23 cellular contexts compared by ENCODE assay signal in the genomic region with DNA sequence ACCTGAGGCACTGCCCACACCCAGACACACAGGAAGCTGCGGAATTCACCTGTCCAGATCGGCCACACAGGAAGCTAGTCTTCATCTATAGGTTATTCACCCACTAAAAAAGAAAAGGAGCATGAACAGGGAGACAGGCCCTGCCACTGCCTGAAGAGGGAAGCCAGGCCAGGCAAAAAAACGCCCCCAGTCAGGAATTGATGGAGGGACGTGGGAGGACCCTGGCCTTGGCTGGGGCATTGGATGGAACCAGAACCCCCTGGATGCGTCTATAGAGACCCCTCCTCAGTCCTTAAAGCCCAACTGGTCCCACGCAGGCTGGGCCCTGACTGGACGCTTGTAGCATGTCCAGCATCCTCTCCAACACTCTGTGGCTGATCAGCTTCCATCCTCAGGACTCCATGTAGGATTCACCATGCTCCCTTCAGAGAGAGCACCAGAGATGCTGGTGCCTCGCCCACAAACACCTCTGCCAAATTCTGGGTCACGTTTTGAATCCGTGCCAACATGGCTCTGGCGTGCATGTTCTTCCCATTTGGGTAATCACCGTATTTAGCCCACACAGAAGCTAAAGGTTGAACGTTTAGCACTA.
"Had no signal": no experiment of that assay in that cellular context is flagged by ENCODE, and none has a peak within 500 bp of the region (broad histone marks: within the 10 kb centered on the region; RNA-seq: fewer than 3 reads in every experiment).

No MANE protein-coding gene starts in this region.

- H3K27me3 Mint-ChIP-seq: activated naive CD4-positive, alpha-beta T cell treated with anti-CD3 and anti-CD28 coated beads, Interleukin-2, amount 50 U/mL, for 24 hours had no signal

- H3K27ac Mint-ChIP-seq: activated CD8-positive, alpha-beta T cell treated with anti-CD3 and anti-CD28 coated beads, Interleukin-2, amount 10 ng/mL, durations not matched to agents 7 days and 5 days; activated naive CD4-positive, alpha-beta T cell treated with anti-CD3 and anti-CD28 coated beads, Interleukin-2, amount 50 U/mL, for 24 hours; activated T-helper 1 cell treated with anti-CD3 and anti-CD28 coated beads, Interleukin-12 subunit alpha, Interleukin-12 subunit beta, Interleukin-2, Interleukin-4 antibody, amounts not matched to agents 30 ng/mL and 10 ng/mL and 1 ng/mL, durations not matched to agents 14 hours and 24 hours and 36 hours; T-helper 1 cell treated with Interleukin-12 subunit alpha and Interleukin-12 subunit beta and Interleukin-4 antibody, amounts not matched to agents 30 μg/mL and 1 μg/mL, for 36 hours had no signal

- H3K9me3 ChIP-seq: breast epithelium had no signal

- H3K9me3 Mint-ChIP-seq: activated naive CD4-positive, alpha-beta T cell treated with anti-CD3 and anti-CD28 coated beads, Interleukin-2, amount 50 U/mL, for 24 hours; activated T-helper 1 cell treated with anti-CD3 and anti-CD28 coated beads, Interleukin-12 subunit alpha, Interleukin-12 subunit beta, Interleukin-2, Interleukin-4 antibody, amounts not matched to agents 30 ng/mL and 10 ng/mL and 1 ng/mL, durations not matched to agents 14 hours and 24 hours and 36 hours had no signal

- H3K4me3 ChIP-seq: breast epithelium, K562 had no signal

- H3K4me1 ChIP-seq: breast epithelium had no signal

- ATAC-seq: activated CD4-positive, CD25-positive, alpha-beta regulatory T cell treated with anti-CD3 and anti-CD28 coated beads, Interleukin-2, amount 50 U/mL, for 24 hours; activated CD8-positive, alpha-beta T cell treated with anti-CD3 and anti-CD28 coated beads, Interleukin-2, amount 10 ng/mL, durations not matched to agents 7 days and 5 days; K562; PC-3 had no signal

- H3K27ac ChIP-seq: breast epithelium had no signal

- H3K4me3 Mint-ChIP-seq: activated CD8-positive, alpha-beta T cell treated with anti-CD3 and anti-CD28 coated beads, Interleukin-2, amount 10 ng/mL, durations not matched to agents 7 days and 5 days; activated naive CD4-positive, alpha-beta T cell treated with anti-CD3 and anti-CD28 coated beads, Interleukin-2, amount 50 U/mL, for 24 hours; activated T-helper 1 cell treated with anti-CD3 and anti-CD28 coated beads, Interleukin-12 subunit alpha, Interleukin-12 subunit beta, Interleukin-2, Interleukin-4 antibody, amounts not matched to agents 30 ng/mL and 10 ng/mL and 1 ng/mL, durations not matched to agents 14 hours and 24 hours and 36 hours; T-helper 1 cell treated with Interleukin-12 subunit alpha and Interleukin-12 subunit beta and Interleukin-4 antibody, amounts not matched to agents 30 μg/mL and 1 μg/mL, for 36 hours had no signal

- H3K36me3 Mint-ChIP-seq: activated naive CD4-positive, alpha-beta T cell treated with anti-CD3 and anti-CD28 coated beads, Interleukin-2, amount 50 U/mL, for 24 hours had no signal

- H3K36me3 ChIP-seq: breast epithelium had no signal

- H3K4me1 Mint-ChIP-seq: activated naive CD4-positive, alpha-beta T cell treated with anti-CD3 and anti-CD28 coated beads, Interleukin-2, amount 50 U/mL, for 24 hours had no signal

- DNase-seq: activated CD4-positive, alpha-beta T cell treated with anti-CD3 and anti-CD28 coated beads for 4 hours; activated CD8-positive, alpha-beta T cell treated with anti-CD3 and anti-CD28 coated beads, Interleukin-2, amount 10 ng/mL, durations not matched to agents 7 days and 5 days; activated effector memory CD4-positive, alpha-beta T cell treated with Interleukin-2 at 50 U/mL for 16 hours; activated naive CD4-positive, alpha-beta T cell; activated T-cell treated with anti-CD3 and anti-CD28 coated beads, Interleukin-2, amount 50 U/mL, for 1 hour; aorta; central memory CD4-positive, alpha-beta T cell; Karpas-422; MM.1S; NCI-H1105 treated with DMSO at 0.1 percent for 48 hours; NCI-H1436 treated with DMSO at 0.1 percent for 48 hours; NCI-H187 treated with DMSO at 0.1 percent for 48 hours; NCI-H2081 treated with DMSO at 0.1 percent for 48 hours; NCI-H446; NCI-H524; PC-3; SHP77 treated with DMSO at 0.1 percent for 48 hours had no signal
